8 cellular contexts compared by ENCODE assay signal in genomic region chr4:55396305-55397023, GRCh38. TPM values are rescaled to one million over a fixed set of nuclear protein-coding genes. Genes with fewer than 3 reads are reported as not detected.
DNase-seq lines count a peak whose midpoint lies in the region; ATAC-seq, FAIRE-seq and TF ChIP-seq lines count a peak whose summit lies in the region.

No MANE protein-coding gene starts in this region.

- peak; percentile 20 for ATAC-seq in activated CD8-positive, alpha-beta memory T cell treated with anti-CD3 and anti-CD28 coated beads, Interleukin-2, amount 10 ng/mL, durations not matched to agents 7 days and 5 days
- peak; percentile 57 for ATAC-seq in mucosa of descending colon

- peak overlapping the region; percentile 94 for H3K9ac ChIP-seq in endothelial cell of umbilical vein (replicated peaks; ENCODE audit: extremely low read depth, insufficient read depth, low read length)

- no peak overlapping the region for H2AFZ ChIP-seq in endothelial cell of umbilical vein (ENCODE audit: low read depth, low read length)

- peak overlapping the region; percentile 99 for H3K4me2 ChIP-seq in endothelial cell of umbilical vein (ENCODE audit: insufficient read depth, low read length)

- peaks cover 2 to 11% of the 10 kb centered on the region in 2 experiments for H3K36me3 ChIP-seq in endothelial cell of umbilical vein (ENCODE audit: control insufficient read depth in 2 of 2, extremely low read depth in 1 of 2, insufficient read depth in 2 of 2, low read length in 2 of 2)
- no peaks in the 10 kb centered on the region for H3K36me3 ChIP-seq in mucosa of descending colon (ENCODE audit: low read depth)

- H3K27me3 ChIP-seq in endothelial cell of umbilical vein (ENCODE audit: control insufficient read depth in 2 of 2, insufficient read depth in 2 of 2, low read length in 2 of 2): no peaks in the 10 kb centered on the region

- H3K27me3 Mint-ChIP-seq in activated CD8-positive, alpha-beta memory T cell treated with anti-CD3 and anti-CD28 coated beads, Interleukin-2, amount 10 ng/mL, durations not matched to agents 7 days and 5 days: no peaks in the 10 kb centered on the region

- H3K9me1 ChIP-seq in endothelial cell of umbilical vein (replicated peaks; ENCODE audit: control insufficient read depth, extremely low read depth, insufficient read depth, low read length): no peaks in the 10 kb centered on the region

- no peaks in the 10 kb centered on the region for H3K9me3 ChIP-seq in endothelial cell of umbilical vein (replicated peaks; ENCODE audit: control insufficient read depth, insufficient read depth, low read length)
- no peaks in the 10 kb centered on the region for H3K9me3 ChIP-seq in mucosa of descending colon

- POLR2A ChIA-PET in HEK293T (lab: Yijun Ruan, JAX) (interaction anchor here (1.1 to 3.0 kb wide), 5 partner anchors 10 to 145 kb away, joined by 3 to 28 read pairs (median 4); partner anchors contain the start of gene SRD5A3), endothelial cell of umbilical vein (lab: Charles Lee) (interaction anchor here (0.6 to 1.4 kb wide), 2 partner anchors 10 to 16 kb away, joined by 4 to 9 read pairs; no protein-coding TSS in a partner anchor)

- TF ChIP-seq CTCF in NB4 (IDR thresholded peaks at IDR 0.05; ENCODE audit: low read depth, low read length) (no peak), endothelial cell of umbilical vein (IDR thresholded peaks at IDR 0.05; ENCODE audit: extremely low read depth in 1 of 2, insufficient read depth in 1 of 2, low read depth in 1 of 2, low read length in 2 of 2) (no peak), mucosa of descending colon (IDR thresholded peaks at IDR 0.05) (no peak)

- DNase-seq in NCI-H1417 (lab: John Stamatoyannopoulos, UW): peak; percentile 47 to 76 (median 69)
- no peak for DNase-seq in NCI-H1417 treated with DMSO at 0.1 percent for 48 hours (lab: John Stamatoyannopoulos, UW)
- peak; percentile 47 for DNase-seq in HEK293T (ENCODE audit: extremely low spot score)
- DNase-seq in NB4 (ENCODE audit: low read depth): peak; percentile 71
- DNase-seq in activated CD8-positive, alpha-beta memory T cell treated with anti-CD3 and anti-CD28 coated beads, Interleukin-2, amount 10 ng/mL, durations not matched to agents 7 days and 5 days: peak; percentile 45
- DNase-seq in endothelial cell of umbilical vein (ENCODE audit: low read depth, low spot score): peak; percentile 43
- peak; percentile 58 to 75 (median 71) for DNase-seq in mucosa of descending colon
- peak; percentile 68 for DNase-seq in superior temporal gyrus (ENCODE audit: extremely low spot score)

- H3K27ac ChIP-seq in endothelial cell of umbilical vein (ENCODE audit: insufficient read depth, low read depth, low read length): peak overlapping the region; percentile 79

- peaks cover 16% of the 10 kb centered on the region for H4K20me1 ChIP-seq in endothelial cell of umbilical vein (replicated peaks; ENCODE audit: control insufficient read depth, extremely low read depth, insufficient read depth, low read length)

- peak overlapping the region; percentile 82 for H3K27ac Mint-ChIP-seq in activated CD8-positive, alpha-beta memory T cell treated with anti-CD3 and anti-CD28 coated beads, Interleukin-2, amount 10 ng/mL, durations not matched to agents 7 days and 5 days

- H3K9me3 Mint-ChIP-seq in activated CD8-positive, alpha-beta memory T cell treated with anti-CD3 and anti-CD28 coated beads, Interleukin-2, amount 10 ng/mL, durations not matched to agents 7 days and 5 days (ENCODE audit: low read depth): no peaks in the 10 kb centered on the region

- FAIRE-seq in endothelial cell of umbilical vein (lab: Jason Lieb, UNC): no peak

- intact Hi-C loops in endothelial cell of umbilical vein (cut with micrococcal nuclease): loop anchor here (2.0 to 5.0 kb wide), 5 partner anchors 34 to 389 kb away; partner anchors contain the start of gene KDR
- intact Hi-C loops in mucosa of descending colon (cut with DNase I, micrococcal nuclease): loop anchor here in 1 of 2 donors (10.0 kb wide), 1 partner anchor 52 kb away; the partner anchor contains the start of gene SRD5A3

- H3K4me1 ChIP-seq in endothelial cell of umbilical vein (ENCODE audit: control insufficient read depth, extremely low read depth, insufficient read depth, low read length) (peaks cover 19% of the 10 kb centered on the region), mucosa of descending colon (ENCODE audit: low read depth) (peaks cover 26% of the 10 kb centered on the region)

- dilution Hi-C loops in endothelial cell of umbilical vein (cut with MboI; ENCODE audit: extremely low pct_ligation_motif_present, low sequenced_read_pairs): no loop called here

- peaks cover 31% of the 10 kb centered on the region for H3K36me3 Mint-ChIP-seq in activated CD8-positive, alpha-beta memory T cell treated with anti-CD3 and anti-CD28 coated beads, Interleukin-2, amount 10 ng/mL, durations not matched to agents 7 days and 5 days

- CTCF ChIA-PET in HEK293T (lab: Yijun Ruan, JAX) (interaction anchor here (0.6 kb wide), 1 partner anchor 1939 kb away, joined by 3 read pairs; no protein-coding TSS in a partner anchor), endothelial cell of umbilical vein (lab: Charles Lee) (interaction anchor here (1.1 to 3.0 kb wide), 7 partner anchors 10 to 1440 kb away, joined by 3 to 10 read pairs (median 4); partner anchors contain the start of gene SRD5A3)
- CTCF ChIA-PET in activated CD8-positive, alpha-beta memory T cell treated with anti-CD3 and anti-CD28 coated beads, Interleukin-2, amount 10 ng/mL, durations not matched to agents 7 days and 5 days (lab: Charles Lee): interaction anchor here (1.1 to 5.4 kb wide), 4 partner anchors 9 to 150 kb away, joined by 4 to 41 read pairs (median 6); partner anchors contain the start of genes CLOCK and SRD5A3

- peaks cover 44% of the 10 kb centered on the region for H3K4me1 Mint-ChIP-seq in activated CD8-positive, alpha-beta memory T cell treated with anti-CD3 and anti-CD28 coated beads, Interleukin-2, amount 10 ng/mL, durations not matched to agents 7 days and 5 days

- BruUV-seq in endothelial cell of umbilical vein (replicated peaks; lab: Mats Ljungman, UMichigan): no TSS peak

- peak overlapping the region; percentile 94 for H3K4me3 Mint-ChIP-seq in activated CD8-positive, alpha-beta memory T cell treated with anti-CD3 and anti-CD28 coated beads, Interleukin-2, amount 10 ng/mL, durations not matched to agents 7 days and 5 days

- H3K79me2 ChIP-seq in endothelial cell of umbilical vein (ENCODE audit: control insufficient read depth, insufficient read depth, low read length): peaks cover 55% of the 10 kb centered on the region

- TF ChIP-seq POLR2A in NB4 (IDR thresholded peaks at IDR 0.05; ENCODE audit: extremely low read depth, insufficient read length): no peak
- TF ChIP-seq POLR2A in endothelial cell of umbilical vein (IDR thresholded peaks at IDR 0.05; ENCODE audit: low read depth, low read length): peak; percentile 38

- peak overlapping the region; percentile 87 for H3K4me3 ChIP-seq in NB4 (ENCODE audit: low read depth, low read length)
- peak overlapping the region; percentile 89 to 98 (median 91) for H3K4me3 ChIP-seq in endothelial cell of umbilical vein (replicated peaks in 1 of 3; ENCODE audit: insufficient read depth in 1 of 3, low read depth in 1 of 3, low read length in 3 of 3)
- H3K4me3 ChIP-seq in mucosa of descending colon: peak overlapping the region; percentile 92

TF ChIP-seq in HEK293T, 16 proteins besides CTCF, POLR2A, EP300 and RAD21 (continues in another document):
- TF ChIP-seq ZNF384 (IDR thresholded peaks at IDR 0.05): no peak
- TF ChIP-seq SP1 (IDR thresholded peaks at IDR 0.05): no peak
- TF ChIP-seq FOXK2 (IDR thresholded peaks at IDR 0.05): no peak
- no peak for TF ChIP-seq NFRKB (IDR thresholded peaks at IDR 0.05)
- no peak for TF ChIP-seq HDGF (IDR thresholded peaks at IDR 0.05; ENCODE audit: borderline replicate concordance)

TF ChIP-seq in endothelial cell of umbilical vein, 7 proteins besides CTCF, POLR2A, EP300 and RAD21 (continues in another document):
- TF ChIP-seq GATA2 (IDR thresholded peaks at IDR 0.05; ENCODE audit: insufficient read depth, insufficient read length, low read depth, low read length): no peak
- TF ChIP-seq EZH2 (IDR thresholded peaks at IDR 0.05; ENCODE audit: borderline replicate concordance, low read depth, low read length, severe bottlenecking): no peak
- TF ChIP-seq MYC (IDR thresholded peaks at IDR 0.05; ENCODE audit: low read depth, low read length): no peak
- TF ChIP-seq FOS (IDR thresholded peaks at IDR 0.05; ENCODE audit: borderline replicate concordance, insufficient read depth, low read length): no peak
- TF ChIP-seq POLR2AphosphoS5 (IDR thresholded peaks at IDR 0.05; ENCODE audit: insufficient read depth, low read depth, low read length): no peak
- TF ChIP-seq JUN (IDR thresholded peaks at IDR 0.05; ENCODE audit: borderline replicate concordance, insufficient read depth, insufficient read length, low read depth): no peak

RNA-seq across cellular contexts. Expression of gene TMEM165, which starts 0.7 kb away (rescaled TPM):
- 10 to 100 TPM; 77.2 to 82.2 TPM for total RNA-seq in activated CD8-positive, alpha-beta memory T cell treated with anti-CD3 and anti-CD28 coated beads, Interleukin-2, amount 10 ng/mL, durations not matched to agents 7 days and 5 days
- total RNA-seq in endothelial cell of umbilical vein (159 and 177 TPM in 2 replicates), mucosa of descending colon (10 to 100 TPM; 56.4 to 85.8 (median 77.6) TPM)
- 144 and 188 TPM in 2 replicates for polyA plus RNA-seq in endothelial cell of umbilical vein
- 71.6 and 82.9 TPM in 2 replicates for polyA plus RNA-seq in endothelial cell of umbilical vein (2011; cell fraction: cytosol; rRNA removed)
- 224 and 301 TPM in 2 replicates for polyA plus RNA-seq in endothelial cell of umbilical vein (2011; cell fraction: nucleus; rRNA removed)
- polyA plus RNA-seq in endothelial cell of umbilical vein (2012): 67.9 and 96.6 TPM in 2 replicates
- polyA minus RNA-seq in endothelial cell of umbilical vein: 376 and 416 TPM in 2 replicates
- 58.4 TPM for polyA minus RNA-seq in endothelial cell of umbilical vein (2011; cell fraction: cytosol; rRNA and poly(A)+ RNA removed)
- 216 and 313 TPM in 2 replicates for polyA minus RNA-seq in endothelial cell of umbilical vein (2011; cell fraction: nucleus; rRNA and poly(A)+ RNA removed)

RNA-seq across cellular contexts. Expression of gene SRD5A3, which starts 50.4 kb away (rescaled TPM):
- total RNA-seq in activated CD8-positive, alpha-beta memory T cell treated with anti-CD3 and anti-CD28 coated beads, Interleukin-2, amount 10 ng/mL, durations not matched to agents 7 days and 5 days: 1 to 10 TPM; 8.8 to 9.7 TPM
- 24.3 and 30.4 TPM in 2 replicates for total RNA-seq in endothelial cell of umbilical vein
- 23.6 and 29.0 TPM in 2 replicates for polyA plus RNA-seq in endothelial cell of umbilical vein
- polyA plus RNA-seq in endothelial cell of umbilical vein (2011; cell fraction: cytosol; rRNA removed): 19.4 and 22.3 TPM in 2 replicates
- 8.9 and 9.2 TPM in 2 replicates for polyA plus RNA-seq in endothelial cell of umbilical vein (2011; cell fraction: nucleus; rRNA removed)
- 17.0 and 23.7 TPM in 2 replicates for polyA plus RNA-seq in endothelial cell of umbilical vein (2012)
- 36.5 and 44.5 TPM in 2 replicates for polyA minus RNA-seq in endothelial cell of umbilical vein
- 16.2 TPM for polyA minus RNA-seq in endothelial cell of umbilical vein (2011; cell fraction: cytosol; rRNA and poly(A)+ RNA removed)
- 4.1 and 4.4 TPM in 2 replicates for polyA minus RNA-seq in endothelial cell of umbilical vein (2011; cell fraction: nucleus; rRNA and poly(A)+ RNA removed)
- 10 to 100 TPM in 2 of 3 donors, 1 to 10 TPM in 1; 5.9 to 14.7 (median 14.0) TPM for total RNA-seq in mucosa of descending colon
